In genomic region chr17:63911041-63911635, GRCh38 we compare ENCODE assay signal across 19 cellular contexts. TPM values are rescaled to one million over a fixed set of nuclear protein-coding genes. Genes with fewer than 3 reads are reported as not detected.
A peak's percentile ranks its signal among the peaks of the same experiment; 100 is the strongest.
DNase-seq lines count a peak whose midpoint lies in the region; ATAC-seq, FAIRE-seq and TF ChIP-seq lines count a peak whose summit lies in the region.
"Had no signal": no experiment of that assay in that cellular context is flagged by ENCODE, and none has a peak within 500 bp of the region (broad histone marks: within the 10 kb centered on the region; RNA-seq: fewer than 3 reads in every experiment).

Gene CSHL1, minus strand, starts transcription at chr17:63911258. Its CDS starts 62 bp downstream, at chr17:63911196.

- peak within 1 kb of the TSS; percentile 77; the same call in 1 of the 2 replicates for H2BK12ac ChIP-seq in H1 (ENCODE audit: low read depth, low read length)

- H3K4me1 ChIP-seq in H1 (replicated peaks in 1 of 4; ENCODE audit: control insufficient read depth in 3 of 4, insufficient read depth in 4 of 4, low read length in 3 of 4) = peaks cover 0 to 4% (median under 1%) of the 10 kb centered on the region in 4 experiments; a peak in 2 of 7 replicates

- TF ChIP-seq EP300 in H1 (IDR thresholded peaks at IDR 0.05; ENCODE audit: borderline replicate concordance in 1 of 2, low read depth in 2 of 2, low read length in 2 of 2) = no peak

- DNase-seq in GM13976 (ENCODE audit: low spot score) (no peak), H7 (no peak), H1 (ENCODE audit: low read depth in 1 of 2, low spot score in 2 of 2) (no peak), sciatic nerve (ENCODE audit: low spot score) (peak; percentile 56), NCI-H524 treated with DMSO at 0.1 percent for 48 hours (lab: John Stamatoyannopoulos, UW) (no peak), NCI-H748 treated with DMSO at 0.1 percent for 48 hours (lab: John Stamatoyannopoulos, UW) (no peak), dedifferentiated amniotic fluid mesenchymal stem cell (ENCODE audit: extremely low spot score) (no peak)
- DNase-seq: DMS79; HCEC 1CT; NCI-H1092; NCI-H146; NCI-H2029 treated with DMSO at 0.1 percent for 48 hours; NK-92 treated with Interleukin-12 subunit alpha and Interleukin-12 subunit beta, amount 100 ng/mL, for 24 hours; Right ventricle myocardium superior had no signal

- TF ChIP-seq CTCF in GM13976 (IDR thresholded peaks at IDR 0.05; ENCODE audit: borderline replicate concordance, control extremely low read depth, extremely low read depth, insufficient read depth, missing control alignments) = peak; percentile 9
- TF ChIP-seq CTCF in H1 (IDR thresholded peaks at IDR 0.05; ENCODE audit: control extremely low read depth in 1 of 3, insufficient read depth in 1 of 3, low read depth in 1 of 3, low read length in 3 of 3) = no peak

- no peak within 1 kb of the TSS for H3K14ac ChIP-seq in H1 (ENCODE audit: insufficient read length)

- H2BK20ac ChIP-seq in H1 (ENCODE audit: low read length) = no peak within 1 kb of the TSS

- H3K36me3 ChIP-seq in H7 (replicated peaks; ENCODE audit: control insufficient read depth, insufficient read depth, low read length) (no peaks in the 10 kb centered on the region), H1 (ENCODE audit: control insufficient read depth in 2 of 4, insufficient read depth in 4 of 4, low read length in 3 of 4) (no peaks in the 10 kb centered on the region)
- H3K36me3 ChIP-seq: MG63 had no signal

- H2AFZ ChIP-seq in H1 (ENCODE audit: low read length) = no peak within 1 kb of the TSS; the same call in 1 of the 2 replicates

- H3K9me3 ChIP-seq in H1 (ENCODE audit: insufficient read depth in 2 of 2, low read depth in 1 of 2, low read length in 1 of 2) = no peaks in the 10 kb centered on the region
- H3K9me3 ChIP-seq: MG63 had no signal

- no peak within 1 kb of the TSS for H4K5ac ChIP-seq in H1 (ENCODE audit: insufficient read length, low read depth, low read length)

- peaks cover 4% of the 10 kb centered on the region; the same call in 1 of the 2 replicates for H3K27me3 ChIP-seq in H7 (ENCODE audit: control insufficient read depth, insufficient read depth, low read length)
- no peaks in the 10 kb centered on the region for H3K27me3 ChIP-seq in H1 (replicated peaks in 1 of 4; ENCODE audit: control insufficient read depth in 3 of 4, extremely low read depth in 1 of 4, insufficient read depth in 3 of 4, low read length in 3 of 4)

- in situ Hi-C loops in GM13976 (cut with MboI; ENCODE audit: low sequenced_read_pairs, unreplicated experiment) = loop anchor here (10.0 to 25.0 kb wide), 3 partner anchors 114 to 376 kb away; partner anchors contain the start of genes ERN1 and ICAM2

- POLR2A ChIA-PET in H1 (lab: Charles Lee; ENCODE audit: partially characterized antibody) = interaction anchor here (1.0 to 1.4 kb wide), 3 partner anchors 13 to 234 kb away, joined by 3 to 4 read pairs (median 3); no protein-coding TSS in a partner anchor

- H3K23me2 ChIP-seq in H1 (ENCODE audit: low read depth, low read length) = no peaks in the 10 kb centered on the region

- no peaks in the 10 kb centered on the region for H3K79me1 ChIP-seq in H1 (ENCODE audit: low read depth, low read length)

- no peak within 1 kb of the TSS for H4K8ac ChIP-seq in H1 (ENCODE audit: extremely low read depth, insufficient read depth, low read length)

- H3K4me3 ChIP-seq in H7 (ENCODE audit: insufficient read depth, low read depth, low read length) (peak within 1 kb of the TSS; percentile 8; the same call in 1 of the 2 replicates), H1 (ENCODE audit: extremely low read depth in 1 of 4, insufficient read depth in 2 of 4, low read depth in 3 of 4, low read length in 4 of 4) (no peak within 1 kb of the TSS)
- H3K4me3 ChIP-seq: MG63, SK-N-MC had no signal

- 74% methylated on average over 15 of the region's 15 CpGs; no CpG with 5 or more reads in 1 of the 2 experiments for WGBS in H1 (ENCODE audit: extremely low coverage in 1 of 2, insufficient coverage in 1 of 2, insufficient read length in 1 of 2, insufficient replicate concordance in 2 of 2, low coverage in 1 of 2, low lambda C conversion rate in 2 of 2, missing lambda C conversion rate in 1 of 2), 2 experiments

- no peak for FAIRE-seq in H1 (lab: Jason Lieb, UNC)
- FAIRE-seq: RCC 7860 had no signal

- CTCF ChIA-PET in H1 (lab: Charles Lee; ENCODE audit: partially characterized antibody) = interaction anchor here (0.5 to 11.2 kb wide), 44 partner anchors 8 to 451 kb away, joined by 3 to 270 read pairs (median 5); partner anchors contain the start of genes CD79B, CSH1, GH1 and GH2

- no peak within 1 kb of the TSS for H2BK120ac ChIP-seq in H1 (replicated peaks; ENCODE audit: low read depth, low read length)

- TF ChIP-seq POLR2A in H1 (IDR thresholded peaks at IDR 0.05; ENCODE audit: control extremely low read depth in 1 of 2, low read depth in 2 of 2, low read length in 2 of 2) = no peak

- no peak for TF ChIP-seq RAD21 in H1 (IDR thresholded peaks at IDR 0.05 in 1 of 2, conservative IDR thresholded peaks at IDR 0.05 in 1 of 2; ENCODE audit: low read depth in 2 of 2, low read length in 2 of 2)

- 0 out of 4 replicates have a peak within 1 kb of the TSS, but pooled peaks of 1 of the 2 experiments have one; percentile 11 for H3K4me2 ChIP-seq in H1 (ENCODE audit: insufficient read depth in 1 of 2, low read depth in 2 of 2, low read length in 2 of 2)

- no peaks in the 10 kb centered on the region for H3K79me2 ChIP-seq in H1 (ENCODE audit: control insufficient read depth in 1 of 2, insufficient read depth in 2 of 2, low read length in 2 of 2)

- intact Hi-C loops in sciatic nerve (cut with DNase I) = no loop called here

- no peak within 1 kb of the TSS for H3K4ac ChIP-seq in H1 (replicated peaks; ENCODE audit: insufficient read length, low read depth, low read length)

- H2AK5ac ChIP-seq in H1 (ENCODE audit: low read depth, low read length) = no peak within 1 kb of the TSS

- no peak within 1 kb of the TSS for H4K91ac ChIP-seq in H1 (replicated peaks; ENCODE audit: insufficient read length, low read length)

- H3K9ac ChIP-seq in H1 (replicated peaks in 1 of 4; ENCODE audit: extremely low read depth in 1 of 4, low read depth in 3 of 4, low read length in 3 of 4) = no peak within 1 kb of the TSS

- H3K56ac ChIP-seq in H1 (replicated peaks; ENCODE audit: insufficient read length, low read depth, low read length) = no peak within 1 kb of the TSS

- no peak within 1 kb of the TSS for H3K18ac ChIP-seq in H1 (ENCODE audit: extremely low read depth, low read length)

- no peaks in the 10 kb centered on the region for H4K20me1 ChIP-seq in H1 (replicated peaks in 1 of 2; ENCODE audit: control insufficient read depth in 1 of 2, insufficient read depth in 2 of 2, low read length in 2 of 2)

- no peak for ATAC-seq in sciatic nerve

- H2BK15ac ChIP-seq in H1 (ENCODE audit: low read length) = no peak within 1 kb of the TSS

- no peak within 1 kb of the TSS for H3K23ac ChIP-seq in H1 (ENCODE audit: insufficient read length)

- no peak within 1 kb of the TSS for H2BK5ac ChIP-seq in H1 (ENCODE audit: low read depth, low read length)

- no peak within 1 kb of the TSS for H3K27ac ChIP-seq in H1 (ENCODE audit: low read depth, low read length)
- H3K27ac ChIP-seq: C4-2B, SK-N-MC had no signal

TF ChIP-seq in H1, 55 proteins besides CTCF, POLR2A, EP300 and RAD21:
- TF ChIP-seq CBX8 (IDR thresholded peaks at IDR 0.05; ENCODE audit: borderline replicate concordance, low read depth, low read length) (no peak), YY1 (IDR thresholded peaks at IDR 0.05; ENCODE audit: low read depth, low read length) (no peak), FOSL1 (IDR thresholded peaks at IDR 0.05; ENCODE audit: insufficient read depth, low read depth, low read length) (no peak), TBP (IDR thresholded peaks at IDR 0.05; ENCODE audit: low read depth, low read length) (no peak), NRF1 (IDR thresholded peaks at IDR 0.05; ENCODE audit: low read depth, low read length) (no peak), CHD1 (IDR thresholded peaks at IDR 0.05; ENCODE audit: low read depth, low read length) (no peak), E2F6 (IDR thresholded peaks at IDR 0.05) (no peak), BCL11A (IDR thresholded peaks at IDR 0.05; ENCODE audit: low read depth in 2 of 2, low read length in 2 of 2) (no peak), BRCA1 (IDR thresholded peaks at IDR 0.05; ENCODE audit: low read depth, low read length) (no peak), KDM1A (IDR thresholded peaks at IDR 0.05; ENCODE audit: borderline replicate concordance, low read length) (no peak), JUND (IDR thresholded peaks at IDR 0.05; ENCODE audit: low read length) (no peak), JUN (IDR thresholded peaks at IDR 0.05; ENCODE audit: low read depth, low read length) (no peak), SP1 (IDR thresholded peaks at IDR 0.05; ENCODE audit: low read depth, low read length) (no peak), BACH1 (IDR thresholded peaks at IDR 0.05; ENCODE audit: low read length) (no peak), HDAC2 (IDR thresholded peaks at IDR 0.05; ENCODE audit: borderline replicate concordance in 1 of 2, low read depth in 2 of 2, low read length in 2 of 2) (no peak), SP4 (IDR thresholded peaks at IDR 0.05; ENCODE audit: low read length) (no peak), CHD2 (IDR thresholded peaks at IDR 0.05; ENCODE audit: low read length) (no peak), TAF1 (IDR thresholded peaks at IDR 0.05; ENCODE audit: low read depth, low read length) (no peak)
TF ChIP-seq in H1: peak in this region for 0.

RNA-seq across cellular contexts. Expression of gene CSHL1, which starts in this region (rescaled TPM):
- not detected in 2 replicates for total RNA-seq in H7 (2014; rRNA removed; shearing (Covaris generic))
- total RNA-seq in H1 (2021; fragmentation: NEBNext Ultra II Directional; extraction: Animal tissue kit (Norgen Biotek cat#: 25700)) = not detected in 2 replicates
- not detected in 2 replicates for polyA plus RNA-seq in H1 (2011; rRNA removed)
- not detected for polyA plus RNA-seq in H1 (2011; cell fraction: cytosol; rRNA removed)
- not detected for polyA plus RNA-seq in H1 (2011; cell fraction: nucleus; rRNA removed)
- not detected in 4 replicates for polyA plus RNA-seq in H1 (2012, experiment 1 of 2)
- polyA plus RNA-seq in H1 (2012, experiment 2 of 2) = not detected
- polyA plus RNA-seq in H1 (2013, experiment 1 of 2) = 0.12 TPM
- polyA plus RNA-seq in H1 (2013, experiment 2 of 2) = not detected
- polyA minus RNA-seq in H1 (2011; rRNA and poly(A)+ RNA removed) = not detected in 2 replicates
- not detected for polyA minus RNA-seq in H1 (2011; cell fraction: cytosol; rRNA and poly(A)+ RNA removed)
- not detected for polyA minus RNA-seq in H1 (2011; cell fraction: nucleus; rRNA and poly(A)+ RNA removed)
- total RNA-seq in sciatic nerve = not detected
- total RNA-seq: OCI-LY7, Right ventricle myocardium superior had no signal

Comparison
In these comparisons a context has a peak if more than half of its experiments do, and no peak if none do; other contexts are left out.
1. Peak in DNase-seq in sciatic nerve; RNA of the gene not detected or under 1 TPM.